Comparison of ENCODE assay signal across 8 cellular contexts in the genomic region with DNA sequence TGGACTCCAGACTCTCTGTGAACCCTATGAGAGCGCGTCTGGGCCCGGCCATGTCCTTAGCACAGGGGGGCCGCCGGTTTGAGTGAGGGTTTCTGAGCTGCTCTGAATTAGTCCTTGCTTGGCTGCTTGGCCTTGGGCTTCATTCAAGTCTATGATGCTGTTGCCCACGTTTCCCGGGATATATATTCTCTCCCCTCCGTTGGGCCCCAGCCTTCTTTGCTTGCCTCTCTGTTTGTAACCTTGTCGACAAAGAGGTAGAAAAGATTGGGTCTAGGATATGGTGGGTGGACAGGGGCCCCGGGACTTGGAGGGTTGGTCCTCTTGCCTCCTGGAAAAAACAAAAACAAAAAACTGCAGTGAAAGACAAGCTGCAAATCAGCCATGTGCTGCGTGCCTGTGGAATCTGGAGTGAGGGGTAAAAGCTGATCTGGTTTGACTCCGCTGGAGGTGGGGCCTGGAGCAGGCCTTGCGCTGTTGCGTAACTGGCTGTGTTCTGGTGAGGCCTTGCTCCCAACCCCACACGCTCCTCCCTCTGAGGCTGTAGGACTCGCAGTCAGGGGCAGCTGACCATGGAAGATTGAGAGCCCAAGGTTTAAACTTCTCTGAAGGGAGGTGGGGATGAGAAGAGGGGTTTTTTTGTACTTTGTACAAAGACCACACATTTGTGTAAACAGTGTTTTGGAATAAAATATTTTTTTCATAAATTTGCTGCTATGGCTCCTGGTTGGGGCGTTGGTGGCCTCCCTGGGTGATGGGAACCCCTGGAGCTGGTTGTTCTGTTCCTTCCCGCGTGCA. TPM values are rescaled to one million over a fixed set of nuclear protein-coding genes. Genes with fewer than 3 reads are reported as not detected.
DNase-seq lines count a peak whose midpoint lies in the region; ATAC-seq and TF ChIP-seq lines count a peak whose summit lies in the region.

No MANE protein-coding gene starts in this region.

- ATAC-seq in Panc1 = peak; percentile 42
- ATAC-seq in GM21786 (IDR thresholded peaks at IDR 0.05; ENCODE audit: unreplicated experiment) = no peak
- no peak for ATAC-seq in HG03469 (IDR thresholded peaks at IDR 0.05; ENCODE audit: unreplicated experiment)

- H3K56ac ChIP-seq in mesendoderm (ENCODE audit: low read length) = peak overlapping the region; percentile 1

- H3K4ac ChIP-seq in mesendoderm (ENCODE audit: low read depth, low read length) = no peak overlapping the region

- H3K4me3 ChIP-seq in Panc1 (ENCODE audit: low read depth in 2 of 2, low read length in 2 of 2) = no peak overlapping the region
- no peak overlapping the region for H3K4me3 ChIP-seq in endocrine pancreas (ENCODE audit: control insufficient read depth, insufficient read depth, low read length)
- H3K4me3 ChIP-seq in mesendoderm (ENCODE audit: low read length) = no peak overlapping the region
- no peak overlapping the region for H3K4me3 ChIP-seq in tibial nerve

- whole genome bisulfite sequencing in mesendoderm (ENCODE audit: extremely low coverage, insufficient coverage, low lambda C conversion rate) = no CpG with 5 or more reads among the region's 19 CpGs
- WGBS in tibial nerve, 2 donors = 41 to 44% methylated on average over 19 of the region's 19 CpGs

- BruUV-seq in Panc1 (replicated peaks; lab: Mats Ljungman, UMichigan) = TSS peak; percentile 89

- no peaks in the 10 kb centered on the region for H3K9me3 ChIP-seq in Panc1 (ENCODE audit: control insufficient read depth, insufficient read depth, low read depth, low read length)
- H3K9me3 ChIP-seq in endocrine pancreas (ENCODE audit: control insufficient read depth, low read length) = no peaks in the 10 kb centered on the region
- H3K9me3 ChIP-seq in tibial nerve = no peaks in the 10 kb centered on the region

- no peak overlapping the region for H2BK5ac ChIP-seq in mesendoderm (ENCODE audit: low read length)

- peak overlapping the region; percentile 49 for H3K9ac ChIP-seq in endocrine pancreas (ENCODE audit: control insufficient read depth, insufficient read depth, low read length)
- no peak overlapping the region for H3K9ac ChIP-seq in mesendoderm (ENCODE audit: low read length)

- H3K23ac ChIP-seq in mesendoderm (ENCODE audit: low read length) = no peak overlapping the region

- no peaks in the 10 kb centered on the region for H3K79me2 ChIP-seq in mesendoderm (ENCODE audit: control insufficient read depth, insufficient read depth, low read length)

- H3K27ac ChIP-seq in Panc1 (ENCODE audit: low read length) (peak overlapping the region; percentile 84), mesendoderm (ENCODE audit: low read depth, low read length) (no peak overlapping the region), tibial nerve (peak overlapping the region; percentile 78 to 90 (median 86))

- H3K4me2 ChIP-seq in mesendoderm (ENCODE audit: low read length) = no peak overlapping the region

- H3K79me1 ChIP-seq in mesendoderm (ENCODE audit: low read length) = no peaks in the 10 kb centered on the region

- TF ChIP-seq EP300 in tibial nerve (IDR thresholded peaks at IDR 0.05) = peak in 1 of 2 donors; percentile 87

- no peak overlapping the region for H2BK15ac ChIP-seq in mesendoderm (replicated peaks; ENCODE audit: low read depth)

- H2AK5ac ChIP-seq in mesendoderm (ENCODE audit: low read length) = no peak overlapping the region

- H3K27me3 ChIP-seq in Panc1 (ENCODE audit: control insufficient read depth, insufficient read depth, low read length) = no peaks in the 10 kb centered on the region
- H3K27me3 ChIP-seq in endocrine pancreas (ENCODE audit: control insufficient read depth, insufficient read depth, low read length) = no peaks in the 10 kb centered on the region
- H3K27me3 ChIP-seq in mesendoderm (ENCODE audit: insufficient read depth, low read length, poor library complexity) = no peaks in the 10 kb centered on the region
- H3K27me3 ChIP-seq in tibial nerve = no peaks in the 10 kb centered on the region

- DNase-seq in activated CD4-positive, alpha-beta T cell treated with anti-CD3 and anti-CD28 coated beads for 48 hours = peak; percentile 52
- no peak for DNase-seq in activated CD4-positive, alpha-beta T cell treated with anti-CD3 and anti-CD28 coated beads, Interleukin-2, amount 50 U/mL, for 1 hour
- no peak for DNase-seq in Panc1 (ENCODE audit: low read depth, low spot score)
- DNase-seq in mesendoderm = peak; percentile 82
- DNase-seq in tibial nerve (ENCODE audit: low spot score in 2 of 2) = peak; percentile 90 to 91

- in situ Hi-C loops in Panc1 (cut with HindIII; ENCODE audit: low pct_unique_long_range_greater_than_20kb, low sequenced_read_pairs) = no loop called here

- peak in 1 of 2 donors; percentile 62 for TF ChIP-seq POLR2A in tibial nerve (IDR thresholded peaks at IDR 0.05)

- H2BK120ac ChIP-seq in mesendoderm (ENCODE audit: low read depth, low read length) = no peak overlapping the region

- CTCF ChIA-PET in Panc1 (lab: Charles Lee) = interaction anchor here (0.7 kb wide), 1 partner anchor 59 kb away, joined by 3 read pairs; no protein-coding TSS in a partner anchor

- H4K8ac ChIP-seq in mesendoderm (ENCODE audit: low read depth, low read length) = no peak overlapping the region

- H3K36me3 ChIP-seq in Panc1 (ENCODE audit: control insufficient read depth, insufficient read depth, low read length) (no peaks in the 10 kb centered on the region), endocrine pancreas (ENCODE audit: control insufficient read depth, insufficient read depth, low read length) (peaks cover 7% of the 10 kb centered on the region), mesendoderm (ENCODE audit: control insufficient read depth, insufficient read depth, low read length) (no peaks in the 10 kb centered on the region), tibial nerve (peaks cover 0 to 80% (median 24%) of the 10 kb centered on the region in 3 donors)

- no peak overlapping the region for H4K5ac ChIP-seq in mesendoderm (ENCODE audit: low read length)

- no peak overlapping the region for H3K18ac ChIP-seq in mesendoderm (ENCODE audit: low read length)

- intact Hi-C loops in Panc1 (cut with micrococcal nuclease; ENCODE audit: unreplicated experiment) = loop anchor here (10.0 kb wide), 1 partner anchor 213 kb away; no protein-coding TSS in a partner anchor

- no peak for TF ChIP-seq CTCF in Panc1 (IDR thresholded peaks at IDR 0.05)
- no peak for TF ChIP-seq CTCF in tibial nerve (IDR thresholded peaks at IDR 0.05)

- POLR2A ChIA-PET in Panc1 (lab: Charles Lee) = no interaction called here

- H3K4me1 ChIP-seq in Panc1 (ENCODE audit: control insufficient read depth, insufficient read depth, low read length) = peaks cover 46% of the 10 kb centered on the region
- no peaks in the 10 kb centered on the region for H3K4me1 ChIP-seq in endocrine pancreas (ENCODE audit: control insufficient read depth, insufficient read depth, low read length)
- H3K4me1 ChIP-seq in mesendoderm (ENCODE audit: control insufficient read depth, low read depth, low read length) = peaks cover 6% of the 10 kb centered on the region
- peaks cover 0 to 60% (median 25%) of the 10 kb centered on the region in 4 donors for H3K4me1 ChIP-seq in tibial nerve

RNA-seq across cellular contexts. Expression of gene STAT5A, which starts 23.1 kb away (rescaled TPM):
- total RNA-seq in Panc1 (2021; ENCODE audit: unreplicated experiment) (26.7 TPM), tibial nerve (100 to 1,000 TPM in 3 of 4 donors, 10 to 100 TPM in 1; 95.2 to 150 (median 127) TPM)
- 37.3 TPM for polyA plus RNA-seq in Panc1 (2012; ENCODE audit: insufficient read length)
- polyA plus RNA-seq in mesendoderm (2013, experiment 1 of 2) = 1.7 TPM
- polyA plus RNA-seq in mesendoderm (2013, experiment 2 of 2) = 1.7 TPM

RNA-seq across cellular contexts. Expression of gene STAT5B, which starts 35.2 kb away (rescaled TPM):
- total RNA-seq in Panc1 (2021; ENCODE audit: unreplicated experiment) (102 TPM), tibial nerve (100 to 1,000 TPM in 3 of 4 donors, 10 to 100 TPM in 1; 96.8 to 117 (median 104) TPM)
- 66.5 TPM for polyA plus RNA-seq in Panc1 (2012; ENCODE audit: insufficient read length)
- polyA plus RNA-seq in mesendoderm (2013, experiment 1 of 2) = 24.3 TPM
- 26.6 TPM for polyA plus RNA-seq in mesendoderm (2013, experiment 2 of 2)

Comparison
In these comparisons a context has a peak if more than half of its experiments do, and no peak if none do; other contexts are left out.
1. DNase-seq: peak in activated CD4-positive, alpha-beta T cell treated with anti-CD3 and anti-CD28 coated beads for 48 hours (single experiment), mesendoderm (single experiment) and tibial nerve (2 of 2); none in activated CD4-positive, alpha-beta T cell treated with anti-CD3 and anti-CD28 coated beads, Interleukin-2, amount 50 U/mL, for 1 hour (single experiment) and Panc1 (single experiment).